ENCODE assay signal across 8 cellular contexts in genomic region chr19:57613941-57614743, GRCh38. TPM values are rescaled to one million over a fixed set of nuclear protein-coding genes. Genes with fewer than 3 reads are reported as not detected.
A peak's percentile ranks its signal among the peaks of the same experiment; 100 is the strongest.
DNase-seq lines count a peak whose midpoint lies in the region; TF ChIP-seq lines count a peak whose summit lies in the region.

Gene ZNF134 (plus strand): TSS chr19:57614242. CDS start chr19:57619469, 5,227 bp downstream.

- no peaks in the 10 kb centered on the region for H3K4me1 ChIP-seq in parathyroid adenoma
- H3K4me1 ChIP-seq in tibial artery = peaks cover 0 to 21% (median 12%) of the 10 kb centered on the region in 4 donors

- peak within 1 kb of the TSS; percentile 75 for H3K9ac ChIP-seq in parathyroid adenoma

- H3K27me3 ChIP-seq in parathyroid adenoma (ENCODE audit: control insufficient read depth, insufficient read depth, low read length) (no peaks in the 10 kb centered on the region), tibial artery (no peaks in the 10 kb centered on the region)

- peak within 1 kb of the TSS; percentile 87 for H3K4me3 ChIP-seq in HFF-Myc (replicated peaks; ENCODE audit: low read depth, low read length)
- peak within 1 kb of the TSS; percentile 89 for H3K4me3 ChIP-seq in parathyroid adenoma (ENCODE audit: low read depth, low read length)
- peak within 1 kb of the TSS; percentile 75 to 98 for H3K4me3 ChIP-seq in tibial artery

- intact Hi-C loops in cardiac septum (cut with DNase I) (loop anchor here (5.0 kb wide), 1 partner anchor 333 kb away; the partner anchor contains the start of gene ZNF256), tibial artery (cut with DNase I; ENCODE audit: low total_unique reads) (no loop called here)

- H3K9me3 ChIP-seq in parathyroid adenoma (ENCODE audit: control insufficient read depth, low read length) (peaks cover 6% of the 10 kb centered on the region), tibial artery (peaks cover 13 to 55% (median 55%) of the 10 kb centered on the region in 3 donors)

- peak; percentile 12 for TF ChIP-seq CTCF in HFF-Myc (IDR thresholded peaks at IDR 0.05; ENCODE audit: low read depth, low read length, missing control alignments)
- TF ChIP-seq CTCF in parathyroid adenoma (IDR thresholded peaks at IDR 0.05) = peak; percentile 72
- TF ChIP-seq CTCF in tibial artery (IDR thresholded peaks at IDR 0.05) = no peak

- peak within 1 kb of the TSS; percentile 79 for H3K27ac ChIP-seq in parathyroid adenoma
- H3K27ac ChIP-seq in tibial artery = peak within 1 kb of the TSS; percentile 70 to 77

- peaks cover 39% of the 10 kb centered on the region for H3K79me2 ChIP-seq in parathyroid adenoma

- DNase-seq in GM04504 (ENCODE audit: low read depth) (peak; percentile 69), HFF-Myc (ENCODE audit: extremely low read depth, low read depth) (peak; percentile 65), NCI-H1105 (lab: John Stamatoyannopoulos, UW) (peak; percentile 95), SW 1271 (lab: John Stamatoyannopoulos, UW) (peak; percentile 46 to 78), cardiac septum (ENCODE audit: low spot score) (peak; percentile 96), tibial artery (peak; percentile 83 to 91)
- peak; percentile 84 for DNase-seq in activated naive CD8-positive, alpha-beta T cell treated with anti-CD3 and anti-CD28 coated beads, Interleukin-2, amount 50 U/mL, for 16 hours (ENCODE audit: low read depth, low spot score)

- H3K4me2 ChIP-seq in parathyroid adenoma (ENCODE audit: low read length) = peak within 1 kb of the TSS; percentile 86

- H3K36me3 ChIP-seq in parathyroid adenoma (ENCODE audit: control insufficient read depth, insufficient read depth, low read length) = no peaks in the 10 kb centered on the region
- peaks cover 39 to 51% (median 45%) of the 10 kb centered on the region in 3 donors for H3K36me3 ChIP-seq in tibial artery

- H2AFZ ChIP-seq in parathyroid adenoma = peak within 1 kb of the TSS; percentile 98

RNA-seq across cellular contexts. Expression of gene ZNF134, which starts in this region (rescaled TPM):
- total RNA-seq in cardiac septum = 16.5 TPM

Comparison
In these comparisons a context has a peak if more than half of its experiments do, and no peak if none do; other contexts are left out.
1. Peak in every context shown above with its lines: DNase-seq, H3K4me3 ChIP-seq and H3K27ac ChIP-seq.
2. CTCF ChIP-seq: peak in HFF-Myc (single experiment) and parathyroid adenoma (single experiment); none in tibial artery (0 of 2).